ENCODE assay signal across 8 cellular contexts in genomic region chr11:110091995-110092576, GRCh38. TPM values are rescaled to one million over a fixed set of nuclear protein-coding genes. Genes with fewer than 3 reads are reported as not detected.
A peak's percentile ranks its signal among the peaks of the same experiment; 100 is the strongest.
DNase-seq lines count a peak whose midpoint lies in the region; ATAC-seq and TF ChIP-seq lines count a peak whose summit lies in the region.

No MANE protein-coding gene starts in this region.

- H3K27ac Mint-ChIP-seq in naive thymus-derived CD8-positive, alpha-beta T cell: peak overlapping the region in 1 of 10 donors; percentile 71

- peak overlapping the region; percentile 71 to 86 (median 83) for H3K4me3 Mint-ChIP-seq in naive thymus-derived CD8-positive, alpha-beta T cell

- DNase-seq in GM12864 (ENCODE audit: low read depth) (no peak), NCI-H345 treated with DMSO at 0.1 percent for 48 hours (lab: John Stamatoyannopoulos, UW; ENCODE audit: unreplicated experiment) (peak; percentile 50), dermis blood vessel endothelial cell (peak; percentile 42), left lobe of liver (ENCODE audit: low spot score) (no peak), retina (no peak)
- no peak for DNase-seq in naive thymus-derived CD8-positive, alpha-beta T cell

- peak overlapping the region; percentile 98 for H3K4me3 ChIP-seq in GM12864 (ENCODE audit: low read depth, low read length)

- H3K4me1 Mint-ChIP-seq in naive thymus-derived CD8-positive, alpha-beta T cell: peaks cover 0 to 14% (median 7%) of the 10 kb centered on the region in 4 donors

- POLR2A ChIA-PET in naive thymus-derived CD8-positive, alpha-beta T cell (lab: Charles Lee): no interaction called here

- ATAC-seq in naive thymus-derived CD8-positive, alpha-beta T cell: no peak
- ATAC-seq in left lobe of liver (no peak), GM21515 (IDR thresholded peaks at IDR 0.05; ENCODE audit: unreplicated experiment) (no peak), HG02763 (IDR thresholded peaks at IDR 0.05; ENCODE audit: unreplicated experiment) (no peak)

- H3K9me3 Mint-ChIP-seq in naive thymus-derived CD8-positive, alpha-beta T cell: peaks cover 0 to 4% (median 0%) of the 10 kb centered on the region in 9 donors

- no peaks in the 10 kb centered on the region for H3K36me3 Mint-ChIP-seq in naive thymus-derived CD8-positive, alpha-beta T cell

- H3K27me3 Mint-ChIP-seq in naive thymus-derived CD8-positive, alpha-beta T cell: peaks cover 24 to 45% (median 33%) of the 10 kb centered on the region in 5 donors

- no peak for TF ChIP-seq CTCF in GM12864 (IDR thresholded peaks at IDR 0.05; ENCODE audit: low read depth, low read length, missing control alignments)

RNA-seq across cellular contexts. Expression of gene ZC3H12C, which starts 1.1 kb away (rescaled TPM):
- total RNA-seq in dermis blood vessel endothelial cell (21.0 and 25.4 TPM in 2 replicates), left lobe of liver (4.7 TPM)
- total RNA-seq in naive thymus-derived CD8-positive, alpha-beta T cell: under 1 TPM; 0.03 to 0.08 TPM
- polyA plus RNA-seq in naive thymus-derived CD8-positive, alpha-beta T cell: not detected

Comparison
In these comparisons a context has a peak if more than half of its experiments do, and no peak if none do; other contexts are left out.
1. DNase-seq: peak in NCI-H345 treated with DMSO at 0.1 percent for 48 hours (single experiment) and dermis blood vessel endothelial cell (single experiment); none in GM12864 (single experiment), naive thymus-derived CD8-positive, alpha-beta T cell (0 of 10), left lobe of liver (single experiment) and retina (single experiment).